In the genomic region with DNA sequence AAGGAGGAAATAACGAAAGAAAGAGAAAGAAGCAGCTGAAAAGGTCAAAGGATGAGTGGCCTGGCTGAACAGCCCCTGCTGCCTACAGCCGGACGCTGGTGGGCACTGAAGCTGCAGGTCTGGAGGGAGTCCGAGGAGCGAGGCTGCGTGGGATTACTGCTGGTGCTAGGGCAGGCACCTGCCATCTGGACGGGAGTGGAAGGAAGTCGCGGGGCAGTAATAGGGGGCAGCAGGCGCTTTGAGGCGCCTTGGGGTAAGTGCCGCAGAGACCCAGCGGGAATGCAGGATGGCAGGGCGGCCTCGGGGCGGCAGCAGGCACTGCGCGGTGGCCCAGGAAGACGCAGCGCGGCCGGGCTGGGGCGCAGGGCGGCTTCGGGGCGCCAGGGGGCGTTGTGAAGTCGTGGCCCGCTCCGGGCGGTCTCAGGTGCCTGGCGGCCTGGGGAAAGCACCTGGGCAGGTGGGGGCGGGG, we compare ENCODE assay signal across 1 cellular context.
A peak's percentile ranks its signal among the peaks of the same experiment; 100 is the strongest.
TF ChIP-seq lines count a peak whose summit lies in the region.

No MANE protein-coding gene starts in this region.

TF ChIP-seq in HepG2, 621 proteins besides CTCF, POLR2A, EP300 and RAD21 (continued from another document and continues in another):
- TF ChIP-seq ZNF770 (CRISPR knock-in tag; IDR thresholded peaks at IDR 0.05) (no peak), ZNF441 (CRISPR knock-in tag; IDR thresholded peaks at IDR 0.05; ENCODE audit: borderline replicate concordance) (no peak), ZSCAN31 (CRISPR knock-in tag; IDR thresholded peaks at IDR 0.05; ENCODE audit: low read depth) (peak; percentile 95), SETDB1 (CRISPR knock-in tag; IDR thresholded peaks at IDR 0.05; ENCODE audit: borderline replicate concordance) (no peak), HNRNPK (IDR thresholded peaks at IDR 0.05; ENCODE audit: low read depth, low read length, poor library complexity, severe bottlenecking) (peak; percentile 85), ZNF18 (CRISPR knock-in tag; IDR thresholded peaks at IDR 0.05; ENCODE audit: insufficient replicate concordance) (no peak), ZNF468 (CRISPR knock-in tag; IDR thresholded peaks at IDR 0.05) (no peak), NFIC (IDR thresholded peaks at IDR 0.05; ENCODE audit: low read length) (no peak), ZNF597 (CRISPR knock-in tag; IDR thresholded peaks at IDR 0.05) (no peak), ZNF143 (CRISPR knock-in tag; IDR thresholded peaks at IDR 0.05) (no peak), KLF6 (CRISPR knock-in tag; IDR thresholded peaks at IDR 0.05) (peak; percentile 45; the same call in 1 of the 2 replicates), POLR2G (IDR thresholded peaks at IDR 0.05; ENCODE audit: low read depth, low read length) (no peak), WIZ (CRISPR knock-in tag; IDR thresholded peaks at IDR 0.05) (no peak), ZNF652 (CRISPR knock-in tag; IDR thresholded peaks at IDR 0.05; ENCODE audit: borderline replicate concordance, low read depth) (no peak), PAF1 (CRISPR knock-in tag; IDR thresholded peaks at IDR 0.05) (no peak), ZNF558 (CRISPR knock-in tag; IDR thresholded peaks at IDR 0.05; ENCODE audit: borderline replicate concordance) (no peak), ZNF710 (CRISPR knock-in tag; IDR thresholded peaks at IDR 0.05; ENCODE audit: borderline replicate concordance) (no peak; the same call in 1 of the 2 replicates), ZNF484 (CRISPR knock-in tag; IDR thresholded peaks at IDR 0.05; ENCODE audit: borderline replicate concordance, low read depth) (no peak), ZNF224 (CRISPR knock-in tag; IDR thresholded peaks at IDR 0.05) (no peak), KDM5B (CRISPR knock-in tag; IDR thresholded peaks at IDR 0.05; ENCODE audit: borderline replicate concordance) (peak; percentile 45; the same call in 1 of the 2 replicates), ZSCAN22 (CRISPR knock-in tag; IDR thresholded peaks at IDR 0.05) (no peak), MED8 (CRISPR knock-in tag; IDR thresholded peaks at IDR 0.05; ENCODE audit: insufficient replicate concordance) (no peak), ZNF577 (CRISPR knock-in tag; IDR thresholded peaks at IDR 0.05; ENCODE audit: borderline replicate concordance, low read depth) (no peak), ZBTB1 (CRISPR knock-in tag; IDR thresholded peaks at IDR 0.05; ENCODE audit: borderline replicate concordance) (no peak), ZMYM2 (CRISPR knock-in tag; IDR thresholded peaks at IDR 0.05) (no peak), ZFP90 (CRISPR knock-in tag; IDR thresholded peaks at IDR 0.05; ENCODE audit: borderline replicate concordance) (no peak), ZNF296 (CRISPR knock-in tag; conservative IDR thresholded peaks at IDR 0.05) (no peak), MXD1 (CRISPR knock-in tag; IDR thresholded peaks at IDR 0.05) (no peak), FOXK2 (IDR thresholded peaks at IDR 0.05) (no peak), MBD4 (IDR thresholded peaks at IDR 0.05; ENCODE audit: borderline replicate concordance, low read length) (no peak), SSRP1 (CRISPR knock-in tag; IDR thresholded peaks at IDR 0.05) (no peak), NFE2 (CRISPR knock-in tag; IDR thresholded peaks at IDR 0.05) (no peak), ZNF501 (CRISPR knock-in tag; IDR thresholded peaks at IDR 0.05) (no peak), KAT7 (CRISPR knock-in tag; IDR thresholded peaks at IDR 0.05; ENCODE audit: borderline replicate concordance) (peak; percentile 62; the same call in 1 of the 2 replicates), MLX (CRISPR knock-in tag; IDR thresholded peaks at IDR 0.05) (no peak), TOPORS (CRISPR knock-in tag; IDR thresholded peaks at IDR 0.05) (no peak), KDM3A (CRISPR knock-in tag; IDR thresholded peaks at IDR 0.05; ENCODE audit: low read depth) (no peak), ETS1 (CRISPR knock-in tag; IDR thresholded peaks at IDR 0.05) (no peak), HNRNPLL (IDR thresholded peaks at IDR 0.05; ENCODE audit: low read depth, low read length, poor library complexity, severe bottlenecking) (peak; percentile 62), TCF12 (IDR thresholded peaks at IDR 0.05) (no peak), TCF12 (CRISPR knock-in tag; IDR thresholded peaks at IDR 0.05) (no peak), ATRX (CRISPR knock-in tag; IDR thresholded peaks at IDR 0.05; ENCODE audit: borderline replicate concordance) (no peak), ZNF354B (CRISPR knock-in tag; IDR thresholded peaks at IDR 0.05) (no peak), ZNF251 (CRISPR knock-in tag; IDR thresholded peaks at IDR 0.05) (no peak), MTF1 (CRISPR knock-in tag; IDR thresholded peaks at IDR 0.05) (no peak), PHF20 (CRISPR knock-in tag; IDR thresholded peaks at IDR 0.05) (no peak)
- TF ChIP-seq, protein P1, sequence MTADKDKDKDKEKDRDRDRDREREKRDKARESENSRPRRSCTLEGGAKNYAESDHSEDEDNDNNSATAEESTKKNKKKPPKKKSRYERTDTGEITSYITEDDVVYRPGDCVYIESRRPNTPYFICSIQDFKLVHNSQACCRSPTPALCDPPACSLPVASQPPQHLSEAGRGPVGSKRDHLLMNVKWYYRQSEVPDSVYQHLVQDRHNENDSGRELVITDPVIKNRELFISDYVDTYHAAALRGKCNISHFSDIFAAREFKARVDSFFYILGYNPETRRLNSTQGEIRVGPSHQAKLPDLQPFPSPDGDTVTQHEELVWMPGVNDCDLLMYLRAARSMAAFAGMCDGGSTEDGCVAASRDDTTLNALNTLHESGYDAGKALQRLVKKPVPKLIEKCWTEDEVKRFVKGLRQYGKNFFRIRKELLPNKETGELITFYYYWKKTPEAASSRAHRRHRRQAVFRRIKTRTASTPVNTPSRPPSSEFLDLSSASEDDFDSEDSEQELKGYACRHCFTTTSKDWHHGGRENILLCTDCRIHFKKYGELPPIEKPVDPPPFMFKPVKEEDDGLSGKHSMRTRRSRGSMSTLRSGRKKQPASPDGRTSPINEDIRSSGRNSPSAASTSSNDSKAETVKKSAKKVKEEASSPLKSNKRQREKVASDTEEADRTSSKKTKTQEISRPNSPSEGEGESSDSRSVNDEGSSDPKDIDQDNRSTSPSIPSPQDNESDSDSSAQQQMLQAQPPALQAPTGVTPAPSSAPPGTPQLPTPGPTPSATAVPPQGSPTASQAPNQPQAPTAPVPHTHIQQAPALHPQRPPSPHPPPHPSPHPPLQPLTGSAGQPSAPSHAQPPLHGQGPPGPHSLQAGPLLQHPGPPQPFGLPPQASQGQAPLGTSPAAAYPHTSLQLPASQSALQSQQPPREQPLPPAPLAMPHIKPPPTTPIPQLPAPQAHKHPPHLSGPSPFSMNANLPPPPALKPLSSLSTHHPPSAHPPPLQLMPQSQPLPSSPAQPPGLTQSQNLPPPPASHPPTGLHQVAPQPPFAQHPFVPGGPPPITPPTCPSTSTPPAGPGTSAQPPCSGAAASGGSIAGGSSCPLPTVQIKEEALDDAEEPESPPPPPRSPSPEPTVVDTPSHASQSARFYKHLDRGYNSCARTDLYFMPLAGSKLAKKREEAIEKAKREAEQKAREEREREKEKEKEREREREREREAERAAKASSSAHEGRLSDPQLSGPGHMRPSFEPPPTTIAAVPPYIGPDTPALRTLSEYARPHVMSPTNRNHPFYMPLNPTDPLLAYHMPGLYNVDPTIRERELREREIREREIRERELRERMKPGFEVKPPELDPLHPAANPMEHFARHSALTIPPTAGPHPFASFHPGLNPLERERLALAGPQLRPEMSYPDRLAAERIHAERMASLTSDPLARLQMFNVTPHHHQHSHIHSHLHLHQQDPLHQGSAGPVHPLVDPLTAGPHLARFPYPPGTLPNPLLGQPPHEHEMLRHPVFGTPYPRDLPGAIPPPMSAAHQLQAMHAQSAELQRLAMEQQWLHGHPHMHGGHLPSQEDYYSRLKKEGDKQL (CRISPR knock-in tag; IDR thresholded peaks at IDR 0.05; ENCODE audit: low read depth): no peak
- TF ChIP-seq, protein P2, sequence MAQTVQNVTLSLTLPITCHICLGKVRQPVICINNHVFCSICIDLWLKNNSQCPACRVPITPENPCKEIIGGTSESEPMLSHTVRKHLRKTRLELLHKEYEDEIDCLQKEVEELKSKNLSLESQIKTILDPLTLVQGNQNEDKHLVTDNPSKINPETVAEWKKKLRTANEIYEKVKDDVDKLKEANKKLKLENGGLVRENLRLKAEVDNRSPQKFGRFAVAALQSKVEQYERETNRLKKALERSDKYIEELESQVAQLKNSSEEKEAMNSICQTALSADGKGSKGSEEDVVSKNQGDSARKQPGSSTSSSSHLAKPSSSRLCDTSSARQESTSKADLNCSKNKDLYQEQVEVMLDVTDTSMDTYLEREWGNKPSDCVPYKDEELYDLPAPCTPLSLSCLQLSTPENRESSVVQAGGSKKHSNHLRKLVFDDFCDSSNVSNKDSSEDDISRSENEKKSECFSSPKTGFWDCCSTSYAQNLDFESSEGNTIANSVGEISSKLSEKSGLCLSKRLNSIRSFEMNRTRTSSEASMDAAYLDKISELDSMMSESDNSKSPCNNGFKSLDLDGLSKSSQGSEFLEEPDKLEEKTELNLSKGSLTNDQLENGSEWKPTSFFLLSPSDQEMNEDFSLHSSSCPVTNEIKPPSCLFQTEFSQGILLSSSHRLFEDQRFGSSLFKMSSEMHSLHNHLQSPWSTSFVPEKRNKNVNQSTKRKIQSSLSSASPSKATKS (CRISPR knock-in tag; IDR thresholded peaks at IDR 0.05): no peak
- TF ChIP-seq, protein P3, sequence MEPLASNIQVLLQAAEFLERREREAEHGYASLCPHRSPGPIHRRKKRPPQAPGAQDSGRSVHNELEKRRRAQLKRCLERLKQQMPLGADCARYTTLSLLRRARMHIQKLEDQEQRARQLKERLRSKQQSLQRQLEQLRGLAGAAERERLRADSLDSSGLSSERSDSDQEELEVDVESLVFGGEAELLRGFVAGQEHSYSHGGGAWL (CRISPR knock-in tag; IDR thresholded peaks at IDR 0.05): no peak; the same call in 1 of the 2 replicates
